ENCODE assay signal across 1 cellular context in genomic region chr9:134637696-134638502, GRCh38.
TF ChIP-seq lines count a peak whose summit lies in the region.

No MANE protein-coding gene starts in this region.

TF ChIP-seq in GM23338, 12 proteins besides CTCF, POLR2A, EP300 and RAD21 (continued from another document):
- TF ChIP-seq, protein P1, sequence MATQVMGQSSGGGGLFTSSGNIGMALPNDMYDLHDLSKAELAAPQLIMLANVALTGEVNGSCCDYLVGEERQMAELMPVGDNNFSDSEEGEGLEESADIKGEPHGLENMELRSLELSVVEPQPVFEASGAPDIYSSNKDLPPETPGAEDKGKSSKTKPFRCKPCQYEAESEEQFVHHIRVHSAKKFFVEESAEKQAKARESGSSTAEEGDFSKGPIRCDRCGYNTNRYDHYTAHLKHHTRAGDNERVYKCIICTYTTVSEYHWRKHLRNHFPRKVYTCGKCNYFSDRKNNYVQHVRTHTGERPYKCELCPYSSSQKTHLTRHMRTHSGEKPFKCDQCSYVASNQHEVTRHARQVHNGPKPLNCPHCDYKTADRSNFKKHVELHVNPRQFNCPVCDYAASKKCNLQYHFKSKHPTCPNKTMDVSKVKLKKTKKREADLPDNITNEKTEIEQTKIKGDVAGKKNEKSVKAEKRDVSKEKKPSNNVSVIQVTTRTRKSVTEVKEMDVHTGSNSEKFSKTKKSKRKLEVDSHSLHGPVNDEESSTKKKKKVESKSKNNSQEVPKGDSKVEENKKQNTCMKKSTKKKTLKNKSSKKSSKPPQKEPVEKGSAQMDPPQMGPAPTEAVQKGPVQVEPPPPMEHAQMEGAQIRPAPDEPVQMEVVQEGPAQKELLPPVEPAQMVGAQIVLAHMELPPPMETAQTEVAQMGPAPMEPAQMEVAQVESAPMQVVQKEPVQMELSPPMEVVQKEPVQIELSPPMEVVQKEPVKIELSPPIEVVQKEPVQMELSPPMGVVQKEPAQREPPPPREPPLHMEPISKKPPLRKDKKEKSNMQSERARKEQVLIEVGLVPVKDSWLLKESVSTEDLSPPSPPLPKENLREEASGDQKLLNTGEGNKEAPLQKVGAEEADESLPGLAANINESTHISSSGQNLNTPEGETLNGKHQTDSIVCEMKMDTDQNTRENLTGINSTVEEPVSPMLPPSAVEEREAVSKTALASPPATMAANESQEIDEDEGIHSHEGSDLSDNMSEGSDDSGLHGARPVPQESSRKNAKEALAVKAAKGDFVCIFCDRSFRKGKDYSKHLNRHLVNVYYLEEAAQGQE (IDR thresholded peaks at IDR 0.05; ENCODE audit: unreplicated experiment): no peak
- TF ChIP-seq EZH2 (IDR thresholded peaks at IDR 0.05; ENCODE audit: low read depth, unreplicated experiment) (no peak), EZH2phosphoT487 (IDR thresholded peaks at IDR 0.05; ENCODE audit: unreplicated experiment) (no peak), JUNB (IDR thresholded peaks at IDR 0.05; ENCODE audit: unreplicated experiment) (no peak), ZNF114 (CRISPR knock-in tag; IDR thresholded peaks at IDR 0.05) (no peak), POLR2AphosphoS5 (IDR thresholded peaks at IDR 0.05; ENCODE audit: low read depth) (no peak), STAT1 (IDR thresholded peaks at IDR 0.05; ENCODE audit: unreplicated experiment) (no peak), NANOG (IDR thresholded peaks at IDR 0.05; ENCODE audit: borderline replicate concordance) (no peak)
- TF ChIP-seq, protein P2, sequence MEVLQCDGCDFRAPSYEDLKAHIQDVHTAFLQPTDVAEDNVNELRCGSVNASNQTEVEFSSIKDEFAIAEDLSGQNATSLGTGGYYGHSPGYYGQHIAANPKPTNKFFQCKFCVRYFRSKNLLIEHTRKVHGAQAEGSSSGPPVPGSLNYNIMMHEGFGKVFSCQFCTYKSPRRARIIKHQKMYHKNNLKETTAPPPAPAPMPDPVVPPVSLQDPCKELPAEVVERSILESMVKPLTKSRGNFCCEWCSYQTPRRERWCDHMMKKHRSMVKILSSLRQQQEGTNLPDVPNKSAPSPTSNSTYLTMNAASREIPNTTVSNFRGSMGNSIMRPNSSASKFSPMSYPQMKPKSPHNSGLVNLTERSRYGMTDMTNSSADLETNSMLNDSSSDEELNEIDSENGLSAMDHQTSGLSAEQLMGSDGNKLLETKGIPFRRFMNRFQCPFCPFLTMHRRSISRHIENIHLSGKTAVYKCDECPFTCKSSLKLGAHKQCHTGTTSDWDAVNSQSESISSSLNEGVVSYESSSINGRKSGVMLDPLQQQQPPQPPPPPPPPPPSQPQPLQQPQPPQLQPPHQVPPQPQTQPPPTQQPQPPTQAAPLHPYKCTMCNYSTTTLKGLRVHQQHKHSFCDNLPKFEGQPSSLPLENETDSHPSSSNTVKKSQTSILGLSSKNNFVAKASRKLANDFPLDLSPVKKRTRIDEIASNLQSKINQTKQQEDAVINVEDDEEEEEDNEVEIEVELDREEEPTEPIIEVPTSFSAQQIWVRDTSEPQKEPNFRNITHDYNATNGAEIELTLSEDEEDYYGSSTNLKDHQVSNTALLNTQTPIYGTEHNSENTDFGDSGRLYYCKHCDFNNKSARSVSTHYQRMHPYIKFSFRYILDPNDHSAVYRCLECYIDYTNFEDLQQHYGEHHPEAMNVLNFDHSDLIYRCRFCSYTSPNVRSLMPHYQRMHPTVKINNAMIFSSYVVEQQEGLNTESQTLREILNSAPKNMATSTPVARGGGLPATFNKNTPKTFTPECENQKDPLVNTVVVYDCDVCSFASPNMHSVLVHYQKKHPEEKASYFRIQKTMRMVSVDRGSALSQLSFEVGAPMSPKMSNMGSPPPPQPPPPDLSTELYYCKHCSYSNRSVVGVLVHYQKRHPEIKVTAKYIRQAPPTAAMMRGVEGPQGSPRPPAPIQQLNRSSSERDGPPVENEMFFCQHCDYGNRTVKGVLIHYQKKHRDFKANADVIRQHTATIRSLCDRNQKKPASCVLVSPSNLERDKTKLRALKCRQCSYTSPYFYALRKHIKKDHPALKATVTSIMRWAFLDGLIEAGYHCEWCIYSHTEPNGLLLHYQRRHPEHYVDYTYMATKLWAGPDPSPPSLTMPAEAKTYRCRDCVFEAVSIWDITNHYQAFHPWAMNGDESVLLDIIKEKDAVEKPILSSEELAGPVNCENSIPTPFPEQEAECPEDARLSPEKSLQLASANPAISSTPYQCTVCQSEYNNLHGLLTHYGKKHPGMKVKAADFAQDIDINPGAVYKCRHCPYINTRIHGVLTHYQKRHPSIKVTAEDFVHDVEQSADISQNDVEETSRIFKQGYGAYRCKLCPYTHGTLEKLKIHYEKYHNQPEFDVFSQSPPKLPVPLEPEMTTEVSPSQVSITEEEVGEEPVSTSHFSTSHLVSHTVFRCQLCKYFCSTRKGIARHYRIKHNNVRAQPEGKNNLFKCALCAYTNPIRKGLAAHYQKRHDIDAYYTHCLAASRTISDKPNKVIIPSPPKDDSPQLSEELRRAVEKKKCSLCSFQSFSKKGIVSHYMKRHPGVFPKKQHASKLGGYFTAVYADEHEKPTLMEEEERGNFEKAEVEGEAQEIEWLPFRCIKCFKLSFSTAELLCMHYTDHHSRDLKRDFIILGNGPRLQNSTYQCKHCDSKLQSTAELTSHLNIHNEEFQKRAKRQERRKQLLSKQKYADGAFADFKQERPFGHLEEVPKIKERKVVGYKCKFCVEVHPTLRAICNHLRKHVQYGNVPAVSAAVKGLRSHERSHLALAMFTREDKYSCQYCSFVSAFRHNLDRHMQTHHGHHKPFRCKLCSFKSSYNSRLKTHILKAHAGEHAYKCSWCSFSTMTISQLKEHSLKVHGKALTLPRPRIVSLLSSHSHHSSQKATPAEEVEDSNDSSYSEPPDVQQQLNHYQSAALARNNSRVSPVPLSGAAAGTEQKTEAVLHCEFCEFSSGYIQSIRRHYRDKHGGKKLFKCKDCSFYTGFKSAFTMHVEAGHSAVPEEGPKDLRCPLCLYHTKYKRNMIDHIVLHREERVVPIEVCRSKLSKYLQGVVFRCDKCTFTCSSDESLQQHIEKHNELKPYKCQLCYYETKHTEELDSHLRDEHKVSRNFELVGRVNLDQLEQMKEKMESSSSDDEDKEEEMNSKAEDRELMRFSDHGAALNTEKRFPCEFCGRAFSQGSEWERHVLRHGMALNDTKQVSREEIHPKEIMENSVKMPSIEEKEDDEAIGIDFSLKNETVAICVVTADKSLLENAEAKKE (CRISPR knock-in tag; IDR thresholded peaks at IDR 0.05): no peak
- TF ChIP-seq, protein P3, sequence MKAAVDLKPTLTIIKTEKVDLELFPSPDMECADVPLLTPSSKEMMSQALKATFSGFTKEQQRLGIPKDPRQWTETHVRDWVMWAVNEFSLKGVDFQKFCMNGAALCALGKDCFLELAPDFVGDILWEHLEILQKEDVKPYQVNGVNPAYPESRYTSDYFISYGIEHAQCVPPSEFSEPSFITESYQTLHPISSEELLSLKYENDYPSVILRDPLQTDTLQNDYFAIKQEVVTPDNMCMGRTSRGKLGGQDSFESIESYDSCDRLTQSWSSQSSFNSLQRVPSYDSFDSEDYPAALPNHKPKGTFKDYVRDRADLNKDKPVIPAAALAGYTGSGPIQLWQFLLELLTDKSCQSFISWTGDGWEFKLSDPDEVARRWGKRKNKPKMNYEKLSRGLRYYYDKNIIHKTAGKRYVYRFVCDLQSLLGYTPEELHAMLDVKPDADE (IDR thresholded peaks at IDR 0.05): no peak
